23 cellular contexts compared by ENCODE assay signal in genomic region chr7:156209087-156209486, GRCh38.
DNase-seq lines count a peak whose midpoint lies in the region; ATAC-seq, FAIRE-seq and TF ChIP-seq lines count a peak whose summit lies in the region.
"Had no signal": no experiment of that assay in that cellular context is flagged by ENCODE, and none has a peak within 500 bp of the region (broad histone marks: within the 10 kb centered on the region; RNA-seq: fewer than 3 reads in every experiment).

No MANE protein-coding gene starts in this region.

- no peak for TF ChIP-seq CTCF in PC-9 (conservative IDR thresholded peaks at IDR 0.05)
- no peak for TF ChIP-seq CTCF in adrenal gland (IDR thresholded peaks at IDR 0.05)
- no peak for TF ChIP-seq CTCF in endodermal cell (conservative IDR thresholded peaks at IDR 0.05)
- TF ChIP-seq CTCF in GM10266 (IDR thresholded peaks at IDR 0.05; ENCODE audit: control insufficient read depth, insufficient read depth, low read depth, missing control alignments): no peak
- no peak for TF ChIP-seq CTCF in HepG2 (CRISPR knock-in tag; IDR thresholded peaks at IDR 0.05)

- H3K9ac ChIP-seq in endodermal cell (ENCODE audit: extremely low read depth, low read length, poor library complexity, severe bottlenecking) (no peak overlapping the region), HepG2 (ENCODE audit: insufficient read depth, low read depth, low read length) (no peak overlapping the region)
- H3K9ac ChIP-seq: BLaER1 treated with 17β-estradiol and CSF1 and Interleukin-3, amounts not matched to agents 10 nM and 100 nM had no signal

- no peaks in the 10 kb centered on the region for H3K4me1 Mint-ChIP-seq in endodermal cell
- H3K4me1 Mint-ChIP-seq: B cell had no signal

- 28 to 44% (median 41%) methylated on average over 7 of the region's 7 CpGs for WGBS in adrenal gland, 4 donors
- 91 to 97% methylated on average over 3 to 7 of the region's 7 CpGs for WGBS in endodermal cell (ENCODE audit: insufficient coverage in 1 of 2, insufficient read length in 1 of 2), 2 experiments
- 18% methylated on average over 6 of the region's 7 CpGs for WGBS in HepG2 (ENCODE audit: low lambda C conversion rate)

- BruUV-seq in PC-9 (replicated peaks; lab: Mats Ljungman, UMichigan): no TSS peak
- BruUV-seq in HepG2 (replicated peaks; lab: Mats Ljungman, UMichigan): no TSS peak

- intact Hi-C loops in PC-9 (cut with micrococcal nuclease; ENCODE audit: unreplicated experiment) (no loop called here), adrenal gland (cut with DNase I) (no loop called here), HepG2 (cut with micrococcal nuclease; ENCODE audit: unreplicated experiment) (no loop called here)

- H3K4me2 ChIP-seq in PC-9 (peak overlapping the region; percentile 8; the same call in 1 of the 2 replicates), HepG2 (ENCODE audit: low read depth, low read length) (no peak overlapping the region)
- H3K4me2 ChIP-seq: A549; BLaER1 treated with 17β-estradiol and CSF1 and Interleukin-3, amounts not matched to agents 10 nM and 100 nM had no signal

- H3K9me3 Mint-ChIP-seq in endodermal cell: no peaks in the 10 kb centered on the region
- H3K9me3 Mint-ChIP-seq: CD4-positive, alpha-beta T cell; CD8-positive, alpha-beta T cell had no signal

- TF ChIP-seq POLR2A in adrenal gland (IDR thresholded peaks at IDR 0.05) (no peak), HepG2 (IDR thresholded peaks at IDR 0.05; ENCODE audit: insufficient read depth in 1 of 2, low read depth in 2 of 2, low read length in 2 of 2) (no peak)

- no peak overlapping the region for H3K27ac Mint-ChIP-seq in endodermal cell
- H3K27ac Mint-ChIP-seq: B cell; CD4-positive, alpha-beta T cell; CD8-positive, alpha-beta T cell had no signal

- H3K9me2 ChIP-seq in PC-9 (ENCODE audit: insufficient read depth): no peaks in the 10 kb centered on the region

- no peaks in the 10 kb centered on the region for H3K36me3 Mint-ChIP-seq in endodermal cell (ENCODE audit: low read depth)
- H3K36me3 Mint-ChIP-seq: CD8-positive, alpha-beta T cell had no signal

- H3K27me3 ChIP-seq in PC-9 (ENCODE audit: insufficient read depth, low read depth) (peaks cover 90% of the 10 kb centered on the region), adrenal gland (no peaks in the 10 kb centered on the region), endodermal cell (ENCODE audit: control insufficient read depth, insufficient read depth, low read length, poor library complexity, severe bottlenecking) (no peaks in the 10 kb centered on the region), HepG2 (ENCODE audit: control insufficient read depth in 1 of 2, insufficient read depth in 2 of 2, low read length in 2 of 2) (peaks cover 0 to 56% of the 10 kb centered on the region in 2 experiments; a peak in 4 of 5 replicates)
- H3K27me3 ChIP-seq: BLaER1 treated with 17β-estradiol and CSF1 and Interleukin-3, amounts not matched to agents 10 nM and 100 nM had no signal

- TF ChIP-seq EP300 in HepG2 (IDR thresholded peaks at IDR 0.05; ENCODE audit: low read depth in 2 of 2, low read length in 2 of 2) (no peak), HepG2 (CRISPR knock-in tag; IDR thresholded peaks at IDR 0.05; ENCODE audit: borderline replicate concordance) (no peak)

- no peak for ATAC-seq in HepG2
- ATAC-seq in HG03439 (IDR thresholded peaks at IDR 0.05; ENCODE audit: unreplicated experiment): no peak
- ATAC-seq: A549; CD8-positive, alpha-beta T cell; GM12878 had no signal

- H3K4me3 ChIP-seq in PC-9: no peak overlapping the region
- no peak overlapping the region for H3K4me3 ChIP-seq in adrenal gland
- no peak overlapping the region for H3K4me3 ChIP-seq in endodermal cell (ENCODE audit: low read length)
- no peak overlapping the region for H3K4me3 ChIP-seq in HepG2 (replicated peaks in 1 of 3; ENCODE audit: insufficient read depth in 1 of 3, low read depth in 2 of 3, low read length in 3 of 3)
- H3K4me3 ChIP-seq: A549; BLaER1 treated with 17β-estradiol and CSF1 and Interleukin-3, amounts not matched to agents 10 nM and 100 nM; GM12878 had no signal

- H3K27ac ChIP-seq in PC-9 (no peak overlapping the region), adrenal gland (peak overlapping the region in 2 of 5 donors; percentile 63 to 66), endodermal cell (ENCODE audit: low read depth, low read length) (no peak overlapping the region), HepG2 (ENCODE audit: extremely low read length, insufficient read depth, low read length) (no peak overlapping the region)
- H3K27ac ChIP-seq: A549; BLaER1 treated with 17β-estradiol and CSF1 and Interleukin-3, amounts not matched to agents 10 nM and 100 nM; C4-2B had no signal

- no peaks in the 10 kb centered on the region for H3K9me3 ChIP-seq in PC-9 (ENCODE audit: insufficient read depth, low read depth)
- H3K9me3 ChIP-seq in adrenal gland (replicated peaks in 1 of 3): no peaks in the 10 kb centered on the region
- H3K9me3 ChIP-seq in endodermal cell (ENCODE audit: control insufficient read depth, low read length): no peaks in the 10 kb centered on the region
- no peaks in the 10 kb centered on the region for H3K9me3 ChIP-seq in HepG2 (ENCODE audit: low read length)
- H3K9me3 ChIP-seq: A549; BLaER1 treated with 17β-estradiol and CSF1 and Interleukin-3, amounts not matched to agents 10 nM and 100 nM; Caco-2 had no signal

- H3K79me2 ChIP-seq in PC-9 (ENCODE audit: low read depth) (no peaks in the 10 kb centered on the region), HepG2 (ENCODE audit: insufficient read depth, low read length) (no peaks in the 10 kb centered on the region)

- no peak for TF ChIP-seq RAD21 in HepG2 (CRISPR knock-in tag; IDR thresholded peaks at IDR 0.05)

- H3K4me1 ChIP-seq in PC-9 (replicated peaks; ENCODE audit: insufficient read depth): no peaks in the 10 kb centered on the region
- peaks cover 9 to 16% of the 10 kb centered on the region in 2 donors for H3K4me1 ChIP-seq in adrenal gland (replicated peaks in 1 of 2)
- no peaks in the 10 kb centered on the region for H3K4me1 ChIP-seq in endodermal cell (ENCODE audit: control insufficient read depth, insufficient read depth, low read length)
- no peaks in the 10 kb centered on the region for H3K4me1 ChIP-seq in HepG2 (ENCODE audit: insufficient read depth, low read length)
- H3K4me1 ChIP-seq: A549; BLaER1 treated with 17β-estradiol and CSF1 and Interleukin-3, amounts not matched to agents 10 nM and 100 nM; Caco-2 had no signal

- H4K20me1 ChIP-seq in PC-9 (ENCODE audit: insufficient read depth) (no peaks in the 10 kb centered on the region), HepG2 (ENCODE audit: insufficient read depth, low read length) (no peaks in the 10 kb centered on the region)
- H4K20me1 ChIP-seq: BLaER1 treated with 17β-estradiol and CSF1 and Interleukin-3, amounts not matched to agents 10 nM and 100 nM had no signal

- POLR2A ChIA-PET in PC-9 (lab: Charles Lee; ENCODE audit: unreplicated experiment): no interaction called here
- POLR2A ChIA-PET in HepG2 (lab: Yijun Ruan, JAX): no interaction called here

- CTCF ChIA-PET in PC-9 (lab: Charles Lee): no interaction called here
- CTCF ChIA-PET in HepG2 (lab: Yijun Ruan, JAX; ENCODE audit: low intra/inter-chr PET ratio, low total read pairs): no interaction called here

- no peak overlapping the region for H3K4me3 Mint-ChIP-seq in endodermal cell
- H3K4me3 Mint-ChIP-seq: B cell; CD4-positive, alpha-beta T cell; CD8-positive, alpha-beta T cell had no signal

- H2AFZ ChIP-seq in PC-9: no peak overlapping the region
- H2AFZ ChIP-seq in HepG2 (ENCODE audit: low read length): no peak overlapping the region

- no peaks in the 10 kb centered on the region for H3F3A ChIP-seq in PC-9 (ENCODE audit: insufficient read depth, low read depth)

- DNase-seq in PC-9 (no peak), adrenal gland (peak in 6 of 7 donors; percentile 24 to 53 (median 46)), endodermal cell (peak; percentile 18), NCI-H2196 treated with DMSO at 0.1 percent for 48 hours (lab: John Stamatoyannopoulos, UW; ENCODE audit: unreplicated experiment) (no peak), GM10266 (ENCODE audit: extremely low spot score) (no peak), HepG2 (ENCODE audit: low spot score) (no peak)
- DNase-seq: AML-193; Caco-2; Calu3; CD4-positive, alpha-beta T cell; CD8-positive, alpha-beta T cell; DMS79 treated with DMSO at 0.1 percent for 48 hours; GF-D8 had no signal

- FAIRE-seq in HepG2 (lab: Jason Lieb, UNC): no peak
- FAIRE-seq: A549, D721Med, G401.6, GM12878, GM12892, GM18507 had no signal

- H3K36me3 ChIP-seq in PC-9 (ENCODE audit: low read depth): no peaks in the 10 kb centered on the region
- no peaks in the 10 kb centered on the region for H3K36me3 ChIP-seq in adrenal gland (replicated peaks in 1 of 2)
- no peaks in the 10 kb centered on the region for H3K36me3 ChIP-seq in endodermal cell (ENCODE audit: control insufficient read depth, insufficient read depth, low read length)
- H3K36me3 ChIP-seq in HepG2 (replicated peaks in 1 of 2; ENCODE audit: control insufficient read depth in 1 of 2, insufficient read depth in 2 of 2, low read length in 2 of 2): no peaks in the 10 kb centered on the region
- H3K36me3 ChIP-seq: BLaER1 treated with 17β-estradiol and CSF1 and Interleukin-3, amounts not matched to agents 10 nM and 100 nM had no signal

- H3K27me3 Mint-ChIP-seq in endodermal cell (ENCODE audit: insufficient read depth): no peaks in the 10 kb centered on the region
- H3K27me3 Mint-ChIP-seq: B cell had no signal

- in situ Hi-C loops in HepG2 (cut with HindIII; ENCODE audit: extremely low pct_ligation_motif_present, low pct_unique_long_range_greater_than_20kb): no loop called here

TF ChIP-seq in HepG2, 621 proteins besides CTCF, POLR2A, EP300 and RAD21:
- TF ChIP-seq, protein P1, sequence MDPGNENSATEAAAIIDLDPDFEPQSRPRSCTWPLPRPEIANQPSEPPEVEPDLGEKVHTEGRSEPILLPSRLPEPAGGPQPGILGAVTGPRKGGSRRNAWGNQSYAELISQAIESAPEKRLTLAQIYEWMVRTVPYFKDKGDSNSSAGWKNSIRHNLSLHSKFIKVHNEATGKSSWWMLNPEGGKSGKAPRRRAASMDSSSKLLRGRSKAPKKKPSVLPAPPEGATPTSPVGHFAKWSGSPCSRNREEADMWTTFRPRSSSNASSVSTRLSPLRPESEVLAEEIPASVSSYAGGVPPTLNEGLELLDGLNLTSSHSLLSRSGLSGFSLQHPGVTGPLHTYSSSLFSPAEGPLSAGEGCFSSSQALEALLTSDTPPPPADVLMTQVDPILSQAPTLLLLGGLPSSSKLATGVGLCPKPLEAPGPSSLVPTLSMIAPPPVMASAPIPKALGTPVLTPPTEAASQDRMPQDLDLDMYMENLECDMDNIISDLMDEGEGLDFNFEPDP (CRISPR knock-in tag; conservative IDR thresholded peaks at IDR 0.05): no peak
- no peak for TF ChIP-seq RBM22 (optimal IDR thresholded peaks at IDR 0.05; ENCODE audit: low read length)

Comparison
In these comparisons a context has a peak if more than half of its experiments do, and no peak if none do; other contexts are left out.
1. DNase-seq: peak in adrenal gland (6 of 7) and endodermal cell (single experiment); none in PC-9 (0 of 2), NCI-H2196 treated with DMSO at 0.1 percent for 48 hours (single experiment), GM10266 (single experiment) and HepG2 (single experiment).